Comparison of ENCODE assay signal across 21 cellular contexts in genomic region chr16:81321039-81321438, GRCh38. TPM values are rescaled to one million over a fixed set of nuclear protein-coding genes. Genes with fewer than 3 reads are reported as not detected.
DNase-seq lines count a peak whose midpoint lies in the region; ATAC-seq, FAIRE-seq and TF ChIP-seq lines count a peak whose summit lies in the region.
"Had no signal": no experiment of that assay in that cellular context is flagged by ENCODE, and none has a peak within 500 bp of the region (broad histone marks: within the 10 kb centered on the region; RNA-seq: fewer than 3 reads in every experiment).

No MANE protein-coding gene starts in this region.

- no peak for TF ChIP-seq RAD21 in K562 (CRISPR knock-in tag; conservative IDR thresholded peaks at IDR 0.05 in 1 of 2, IDR thresholded peaks at IDR 0.05 in 1 of 2)

- no peaks in the 10 kb centered on the region for H3K9me3 Mint-ChIP-seq in activated T-helper 2 cell treated with anti-CD3 and anti-CD28 coated beads, Interferon-gamma antibody, Interleukin-2, Interleukin-4, amounts not matched to agents 10 μg/mL and 5 μg/mL and 100 μg/mL, durations not matched to agents 14 hours and 24 hours and 36 hours
- H3K9me3 Mint-ChIP-seq: CD4-positive, alpha-beta T cell had no signal

- no peaks in the 10 kb centered on the region for H3K27me3 ChIP-seq in right atrium auricular region
- H3K27me3 ChIP-seq in heart right ventricle = no peaks in the 10 kb centered on the region
- H3K27me3 ChIP-seq in K562 (ENCODE audit: control insufficient read depth in 2 of 2, insufficient read depth in 2 of 2, low read length in 2 of 2) = no peaks in the 10 kb centered on the region
- no peaks in the 10 kb centered on the region for H3K27me3 ChIP-seq in muscle layer of colon (ENCODE audit: control insufficient read depth in 1 of 2, insufficient read depth in 2 of 2, low read length in 2 of 2)

- H3K4me3 Mint-ChIP-seq in activated T-helper 2 cell treated with anti-CD3 and anti-CD28 coated beads, Interferon-gamma antibody, Interleukin-2, Interleukin-4, amounts not matched to agents 10 μg/mL and 5 μg/mL and 100 μg/mL, durations not matched to agents 14 hours and 24 hours and 36 hours (ENCODE audit: low read depth) = no peak overlapping the region
- H3K4me3 Mint-ChIP-seq: CD4-positive, alpha-beta T cell had no signal

- H3K36me3 ChIP-seq in right atrium auricular region = no peaks in the 10 kb centered on the region
- no peaks in the 10 kb centered on the region for H3K36me3 ChIP-seq in heart right ventricle
- peaks cover 12% of the 10 kb centered on the region for H3K36me3 ChIP-seq in K562 (ENCODE audit: control insufficient read depth, insufficient read depth, low read length)
- H3K36me3 ChIP-seq in muscle layer of colon (ENCODE audit: insufficient read depth, low read length) = no peaks in the 10 kb centered on the region

- CTCF ChIA-PET in K562 (lab: Yijun Ruan, JAX; ENCODE audit: low intra/inter-chr PET ratio) = no interaction called here

- TF ChIP-seq CTCF in right atrium auricular region (IDR thresholded peaks at IDR 0.05) = no peak
- no peak for TF ChIP-seq CTCF in heart right ventricle (IDR thresholded peaks at IDR 0.05)
- TF ChIP-seq CTCF in K562 (IDR thresholded peaks at IDR 0.05 in 2 of 3, conservative IDR thresholded peaks at IDR 0.05 in 1 of 3; ENCODE audit: insufficient read depth in 2 of 3, low read depth in 1 of 3, low read length in 3 of 3) = no peak

- no peaks in the 10 kb centered on the region for H3K27me3 Mint-ChIP-seq in activated T-helper 2 cell treated with anti-CD3 and anti-CD28 coated beads, Interferon-gamma antibody, Interleukin-2, Interleukin-4, amounts not matched to agents 10 μg/mL and 5 μg/mL and 100 μg/mL, durations not matched to agents 14 hours and 24 hours and 36 hours (ENCODE audit: low read depth)
- H3K27me3 Mint-ChIP-seq: CD4-positive, alpha-beta T cell had no signal

- intact Hi-C loops in heart right ventricle (cut with DNase I) = loop anchor here in 1 of 10 donors (10.0 kb wide), 1 partner anchor 116 kb away; no protein-coding TSS in a partner anchor
- intact Hi-C loops in K562 (cut with micrococcal nuclease) = no loop called here
- intact Hi-C loops in activated T-helper 2 cell treated with anti-CD3 and anti-CD28 coated beads, Interferon-gamma antibody, Interleukin-2, Interleukin-4, amounts not matched to agents 10 μg/mL and 5 μg/mL and 100 μg/mL, durations not matched to agents 14 hours and 24 hours and 36 hours (cut with micrococcal nuclease) = no loop called here

- H3K4me3 ChIP-seq in right atrium auricular region = no peak overlapping the region
- H3K4me3 ChIP-seq in heart right ventricle = no peak overlapping the region
- H3K4me3 ChIP-seq in K562 = no peak overlapping the region
- H3K4me3 ChIP-seq in muscle layer of colon (ENCODE audit: low read depth in 1 of 2, low read length in 2 of 2) = no peak overlapping the region
- H3K4me3 ChIP-seq: PC-9 had no signal

- no peak overlapping the region for H3K9ac ChIP-seq in K562 (ENCODE audit: insufficient read depth in 1 of 2, low read depth in 2 of 2, low read length in 2 of 2)
- no peak overlapping the region for H3K9ac ChIP-seq in muscle layer of colon (ENCODE audit: low read length)

- ATAC-seq in heart right ventricle = no peak
- ATAC-seq in K562 = no peak
- ATAC-seq in GM18867 (IDR thresholded peaks at IDR 0.05; ENCODE audit: unreplicated experiment) = no peak
- ATAC-seq in GM19463 (IDR thresholded peaks at IDR 0.05; ENCODE audit: unreplicated experiment) = no peak
- ATAC-seq: HepG2 had no signal

- no peak for TF ChIP-seq POLR2A in K562 (conservative IDR thresholded peaks at IDR 0.05)

- FAIRE-seq in K562 (lab: Jason Lieb, UNC) = no peak
- FAIRE-seq: A204.1, H1, HepG2 had no signal

- no peak overlapping the region for H3K27ac Mint-ChIP-seq in activated T-helper 2 cell treated with anti-CD3 and anti-CD28 coated beads, Interferon-gamma antibody, Interleukin-2, Interleukin-4, amounts not matched to agents 10 μg/mL and 5 μg/mL and 100 μg/mL, durations not matched to agents 14 hours and 24 hours and 36 hours
- H3K27ac Mint-ChIP-seq: CD4-positive, alpha-beta T cell had no signal

- no peaks in the 10 kb centered on the region for H3K9me1 ChIP-seq in K562 (ENCODE audit: control insufficient read depth, insufficient read depth, low read length)

- BruUV-seq in K562 (replicated peaks; lab: Mats Ljungman, UMichigan) = no TSS peak

- H3K4me1 ChIP-seq in right atrium auricular region = peaks cover 0 to 24% of the 10 kb centered on the region in 2 donors
- H3K4me1 ChIP-seq in heart right ventricle = peaks cover 0 to 45% (median 12%) of the 10 kb centered on the region in 9 donors
- peaks cover 2 to 16% of the 10 kb centered on the region in 2 experiments; a peak in 3 of 5 replicates for H3K4me1 ChIP-seq in K562 (replicated peaks in 1 of 2; ENCODE audit: control insufficient read depth in 2 of 2, insufficient read depth in 2 of 2, low read length in 2 of 2)
- H3K4me1 ChIP-seq in muscle layer of colon (ENCODE audit: insufficient read depth, low read length) = peaks cover 48% of the 10 kb centered on the region

- peaks cover 36% of the 10 kb centered on the region for H3K4me1 Mint-ChIP-seq in activated T-helper 2 cell treated with anti-CD3 and anti-CD28 coated beads, Interferon-gamma antibody, Interleukin-2, Interleukin-4, amounts not matched to agents 10 μg/mL and 5 μg/mL and 100 μg/mL, durations not matched to agents 14 hours and 24 hours and 36 hours (ENCODE audit: low read depth)

- no peaks in the 10 kb centered on the region for H3K9me3 ChIP-seq in right atrium auricular region
- no peaks in the 10 kb centered on the region for H3K9me3 ChIP-seq in heart right ventricle
- H3K9me3 ChIP-seq in K562 (replicated peaks; ENCODE audit: control insufficient read depth, insufficient read depth, low read depth, low read length) = no peaks in the 10 kb centered on the region
- no peaks in the 10 kb centered on the region for H3K9me3 ChIP-seq in muscle layer of colon (ENCODE audit: low read length)
- H3K9me3 ChIP-seq: Caco-2 had no signal

- H2AFZ ChIP-seq in K562 (ENCODE audit: low read depth, low read length) = no peak overlapping the region
- H2AFZ ChIP-seq: PC-9 had no signal

- peaks cover 84% of the 10 kb centered on the region for H3K79me2 ChIP-seq in K562 (ENCODE audit: control insufficient read depth, insufficient read depth, low read length)

- WGBS in heart right ventricle, 2 donors = 90 to 91% methylated on average over 2 of the region's 2 CpGs
- WGBS in K562 (ENCODE audit: insufficient coverage, low coverage, missing lambda C conversion rate) = 91% methylated on average over 2 of the region's 2 CpGs

- peaks cover 13% of the 10 kb centered on the region for H4K20me1 ChIP-seq in K562 (replicated peaks; ENCODE audit: control insufficient read depth, insufficient read depth, low read length)

- H3K36me3 Mint-ChIP-seq in activated T-helper 2 cell treated with anti-CD3 and anti-CD28 coated beads, Interferon-gamma antibody, Interleukin-2, Interleukin-4, amounts not matched to agents 10 μg/mL and 5 μg/mL and 100 μg/mL, durations not matched to agents 14 hours and 24 hours and 36 hours (ENCODE audit: low read depth) = peaks cover 8% of the 10 kb centered on the region

- TF ChIP-seq EP300 in K562 (IDR thresholded peaks at IDR 0.05; ENCODE audit: low read length) = no peak

- H3K27ac ChIP-seq in right atrium auricular region = peak overlapping the region; percentile 17 to 60
- H3K27ac ChIP-seq in heart right ventricle = no peak overlapping the region
- no peak overlapping the region for H3K27ac ChIP-seq in K562 (ENCODE audit: extremely low read depth, low read depth, low read length)
- H3K27ac ChIP-seq in muscle layer of colon (ENCODE audit: low read depth, low read length) = peak overlapping the region; percentile 16
- H3K27ac ChIP-seq: PC-9, RWPE1 had no signal

- in situ Hi-C loops in K562 (cut with MboI) = no loop called here
- in situ Hi-C loops in ACHN (cut with HindIII; ENCODE audit: low pct_ligation_motif_present, low pct_unique_long_range_greater_than_20kb, low sequenced_read_pairs) = no loop called here

- POLR2A ChIA-PET in K562 (lab: Yijun Ruan, JAX) = interaction anchor here (0.6 kb wide), 1 partner anchor 57 kb away, joined by 4 read pairs; no protein-coding TSS in a partner anchor

- DNase-seq in right atrium auricular region (ENCODE audit: low spot score) = no peak
- DNase-seq in heart right ventricle = no peak
- DNase-seq in K562 (ENCODE audit: extremely low read depth in 1 of 4, low spot score in 3 of 4) = no peak
- no peak for DNase-seq in activated T-helper 2 cell treated with anti-CD3 and anti-CD28 coated beads, Interferon-gamma antibody, Interleukin-2, Interleukin-4, amounts not matched to agents 10 μg/mL and 5 μg/mL and 100 μg/mL, durations not matched to agents 14 hours and 24 hours and 36 hours (ENCODE audit: low spot score)
- DNase-seq in ACHN = no peak
- DNase-seq: Caco-2; CD4-positive, alpha-beta T cell; GDM1; KG1; NCI-H1417 treated with DMSO at 0.1 percent for 48 hours; NCI-H1930; NCI-H345; NCI-H524 treated with DMSO at 0.1 percent for 48 hours; PC-9 had no signal

- no peak overlapping the region for H3K4me2 ChIP-seq in K562 (ENCODE audit: insufficient read depth, low read length)
- H3K4me2 ChIP-seq: PC-9 had no signal

RNA-seq across cellular contexts. Expression of gene GAN, which starts 6.3 kb away (rescaled TPM):
- total RNA-seq in right atrium auricular region (10 to 100 TPM in 1 of 2 donors, 1 to 10 TPM in 1; 8.8 to 10.7 TPM), heart right ventricle (10 to 100 TPM in 8 of 10 donors, 1 to 10 TPM in 2; 9.7 to 17.7 (median 12.8) TPM), K562 (2014; rRNA removed) (5.2 and 6.4 TPM in 2 replicates), K562 (2014; rRNA removed; fragmentation: Illumina TruSeq; extraction: Trizol) (10.8 and 13.0 TPM in 2 replicates), K562 (2015; rRNA removed; fragmentation: Illumina TruSeq; extraction: Trizol) (9.7 and 10.3 TPM in 2 replicates), K562 (2021) (14.2 and 15.1 TPM in 2 replicates)
- polyA plus RNA-seq in heart right ventricle (1 to 10 TPM in 1 of 2 donors, under 1 TPM in 1; 0.94 to 2.3 TPM), K562 (2011; rRNA removed) (6.2 and 6.8 TPM in 2 replicates), K562 (2014; fragmentation: Illumina TruSeq; extraction: Trizol) (2.3 and 2.5 TPM in 2 replicates), K562 (2014; fragmentation: Nextera tagmentation; extraction: Ambion mirVana) (1 to 10 TPM in 1 of 2 experiments, under 1 TPM in 1; 0.83 to 2.1 TPM), K562 (2014; rRNA removed) (3.3 and 3.5 TPM in 2 replicates)
- total RNA-seq in K562 (2011; cell fraction: chromatin; rRNA removed; ENCODE audit: low replicate concordance) = 14.1 and 27.3 TPM in 2 replicates
- 7.5 and 10.0 TPM in 2 replicates for total RNA-seq in K562 (2011; cell fraction: nucleolus; rRNA removed)
- 14.9 and 22.9 TPM in 2 replicates for total RNA-seq in K562 (2011; cell fraction: nucleoplasm; rRNA removed)
- 2.5 and 4.0 TPM in 2 replicates for polyA plus RNA-seq in K562 (2011; cell fraction: cytosol; rRNA removed)
- polyA plus RNA-seq in K562 (2011; cell fraction: nucleus; rRNA removed) = 5.1 and 6.8 TPM in 2 replicates
- polyA plus RNA-seq in K562 (2012) = 1.7 and 2.0 TPM in 2 replicates
- 33.1 and 33.6 TPM in 2 replicates for polyA minus RNA-seq in K562 (2011; rRNA and poly(A)+ RNA removed)
- 12.4 and 18.1 TPM in 2 replicates for polyA minus RNA-seq in K562 (2011; cell fraction: cytosol; rRNA and poly(A)+ RNA removed)
- 8.2 and 16.6 TPM in 2 replicates for polyA minus RNA-seq in K562 (2011; cell fraction: nucleus; rRNA and poly(A)+ RNA removed)
- 14.6 and 15.3 TPM in 2 replicates for total RNA-seq in activated T-helper 2 cell treated with anti-CD3 and anti-CD28 coated beads, Interferon-gamma antibody, Interleukin-2, Interleukin-4, amounts not matched to agents 10 μg/mL and 5 μg/mL and 100 μg/mL, durations not matched to agents 14 hours and 24 hours and 36 hours

Comparison
In these comparisons a context has a peak if more than half of its experiments do, and no peak if none do; other contexts are left out.
1. H3K27ac ChIP-seq: peak in right atrium auricular region (2 of 2) and muscle layer of colon (single experiment); none in heart right ventricle (0 of 10) and K562 (single experiment).